In genomic region chr14:58331111-58331510, GRCh38 we compare ENCODE assay signal across 7 cellular contexts. TPM values are rescaled to one million over a fixed set of nuclear protein-coding genes. Genes with fewer than 3 reads are reported as not detected.
DNase-seq lines count a peak whose midpoint lies in the region; ATAC-seq and TF ChIP-seq lines count a peak whose summit lies in the region.

No MANE protein-coding gene starts in this region.

- BruUV-seq in mammary epithelial cell (replicated peaks; lab: Mats Ljungman, UMichigan), result no TSS peak

- H3K4me3 ChIP-seq in mammary epithelial cell (replicated peaks in 1 of 3; ENCODE audit: insufficient read depth in 1 of 3, low read depth in 2 of 3, low read length in 3 of 3), result peak overlapping the region in 1 of 3 experiments; percentile 27

- H3K9me3 Mint-ChIP-seq in immature natural killer cell, result no peaks in the 10 kb centered on the region

- DNase-seq in NCI-H2081 treated with DMSO at 0.1 percent for 48 hours (lab: John Stamatoyannopoulos, UW) (peak; percentile 99), mammary epithelial cell (peak; percentile 81), immature natural killer cell (peak; percentile 82 to 90 (median 87)), smooth muscle cell of the brain vasculature (ENCODE audit: low read depth, low spot score) (peak; percentile 88)

- peak overlapping the region; percentile 13 for H3K9ac ChIP-seq in mammary epithelial cell (ENCODE audit: insufficient read depth, low read length)

- H3K27me3 ChIP-seq in mammary epithelial cell (ENCODE audit: insufficient read depth, low read length), result no peaks in the 10 kb centered on the region

- H3K4me3 Mint-ChIP-seq in immature natural killer cell, result peak overlapping the region; percentile 18 to 70 (median 51)

- dilution Hi-C loops in mammary epithelial cell (cut with HindIII; ENCODE audit: low sequenced_read_pairs), result no loop called here

- H2AFZ ChIP-seq in mammary epithelial cell (ENCODE audit: low read depth, low read length), result peak overlapping the region; percentile 37

- peaks cover 15% of the 10 kb centered on the region for H3K36me3 ChIP-seq in mammary epithelial cell (ENCODE audit: insufficient read depth, low read length)

- peaks cover 8% of the 10 kb centered on the region for H3K4me1 ChIP-seq in mammary epithelial cell (ENCODE audit: insufficient read depth, low read length)

- H3K27me3 Mint-ChIP-seq in immature natural killer cell (ENCODE audit: low read depth in 3 of 3), result peaks cover 0 to 6% (median 4%) of the 10 kb centered on the region in 3 donors

- no peaks in the 10 kb centered on the region for H3K9me3 ChIP-seq in mammary epithelial cell (replicated peaks; ENCODE audit: insufficient read depth, low read length)

- peak overlapping the region; percentile 76 for H3K27ac ChIP-seq in VCaP
- H3K27ac ChIP-seq in mammary epithelial cell (ENCODE audit: insufficient read depth, low read depth, low read length), result peak overlapping the region; percentile 73

- H4K20me1 ChIP-seq in mammary epithelial cell (ENCODE audit: insufficient read depth, low read length), result no peaks in the 10 kb centered on the region

- ATAC-seq in GM18519 (IDR thresholded peaks at IDR 0.05; ENCODE audit: low FRiP score, unreplicated experiment), result peak; percentile 83
- peak; percentile 83 for ATAC-seq in HG03060 (IDR thresholded peaks at IDR 0.05; ENCODE audit: low read depth, unreplicated experiment)

- peak overlapping the region; percentile 80 for H3K4me2 ChIP-seq in mammary epithelial cell (ENCODE audit: insufficient read depth, low read depth, low read length)

- H3K36me3 Mint-ChIP-seq in immature natural killer cell, result peaks cover 15 to 27% (median 21%) of the 10 kb centered on the region in 3 donors

- intact Hi-C loops in mammary epithelial cell (cut with micrococcal nuclease), result no loop called here

- CTCF ChIA-PET in mammary epithelial cell (lab: Charles Lee; ENCODE audit: low non-redundant PET), result no interaction called here

- in situ Hi-C loops in mammary epithelial cell (cut with MboI; ENCODE audit: low sequenced_read_pairs in 2 of 2), result no loop called here

- 17% methylated on average over 5 of the region's 5 CpGs for WGBS in mammary epithelial cell (ENCODE audit: low coverage, missing lambda C conversion rate)

- H3K4me1 Mint-ChIP-seq in immature natural killer cell, result peaks cover 10 to 23% of the 10 kb centered on the region in 2 donors

- H3K79me2 ChIP-seq in mammary epithelial cell (ENCODE audit: insufficient read depth, low read length), result peaks cover 3% of the 10 kb centered on the region

- H3K27ac Mint-ChIP-seq in immature natural killer cell, result peak overlapping the region; percentile 74 to 95 (median 90)

- no peak for TF ChIP-seq CTCF in VCaP (conservative IDR thresholded peaks at IDR 0.05)
- TF ChIP-seq CTCF in mammary epithelial cell (conservative IDR thresholded peaks at IDR 0.05 in 1 of 2, IDR thresholded peaks at IDR 0.05 in 1 of 2; ENCODE audit: extremely low read depth in 1 of 2, insufficient read depth in 1 of 2, low read depth in 1 of 2, low read length in 2 of 2), result no peak

RNA-seq across cellular contexts. Expression of gene ARID4A, which starts 32.8 kb away (rescaled TPM):
- total RNA-seq in mammary epithelial cell, result 10 to 100 TPM in 1 of 2 donors, 1 to 10 TPM in 1; 4.2 to 11.9 TPM
- 2.5 TPM for polyA plus RNA-seq in mammary epithelial cell
- 2.0 TPM for polyA minus RNA-seq in mammary epithelial cell
- 10 to 100 TPM in 2 of 3 donors, 1 to 10 TPM in 1; 2.6 to 29.9 (median 13.3) TPM for polyA plus RNA-seq in immature natural killer cell
